Comparison of ENCODE assay signal across 8 cellular contexts in the genomic region with DNA sequence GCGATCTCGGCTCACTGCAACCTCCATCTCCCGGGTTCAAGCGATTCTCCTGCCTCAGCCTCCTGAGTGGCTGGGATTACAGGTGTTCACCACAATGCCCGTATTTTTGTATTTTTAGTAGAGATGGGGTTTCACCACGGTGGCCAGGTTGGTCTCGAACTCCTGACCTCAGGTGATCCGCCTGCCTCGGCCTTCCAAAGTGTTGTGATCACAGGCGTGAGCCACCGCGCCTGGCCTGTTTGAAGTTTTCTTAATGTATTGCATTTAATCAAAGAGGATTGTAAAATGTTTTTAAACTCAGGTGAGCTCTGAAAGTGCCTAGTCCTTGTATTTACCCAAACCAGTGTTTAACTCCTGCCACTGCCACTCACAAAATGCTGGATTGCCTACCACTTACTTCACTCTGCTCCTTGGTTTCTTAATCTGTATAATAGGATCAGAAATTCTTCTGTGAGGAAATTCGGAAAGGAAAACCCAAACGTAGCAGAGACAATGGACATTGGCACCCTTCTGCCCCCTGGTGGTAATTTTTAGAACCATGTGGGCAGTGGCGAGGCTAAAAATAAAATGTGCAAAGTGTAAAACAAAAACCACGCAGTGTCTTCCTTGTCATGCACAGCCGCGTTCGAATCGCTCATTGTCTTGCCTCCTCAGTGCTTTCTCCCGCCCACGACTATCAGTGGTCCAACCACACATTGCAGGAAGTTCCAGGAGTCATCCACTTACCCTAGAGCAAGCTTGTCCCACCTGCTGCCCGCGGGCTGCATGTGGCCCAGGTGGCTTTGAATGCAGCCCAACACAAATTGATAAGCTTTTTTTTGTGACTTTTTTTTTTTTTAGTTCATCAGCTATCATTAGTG.
DNase-seq lines count a peak whose midpoint lies in the region; ATAC-seq and TF ChIP-seq lines count a peak whose summit lies in the region.

No MANE protein-coding gene starts in this region.

- H3K4me3 ChIP-seq in AG10803 (ENCODE audit: low read length) (no peak overlapping the region), coronary artery (no peak overlapping the region)

- TF ChIP-seq CTCF in AG10803 (conservative IDR thresholded peaks at IDR 0.05; ENCODE audit: low read length) = peak; percentile 87
- peak; percentile 77 for TF ChIP-seq CTCF in coronary artery (IDR thresholded peaks at IDR 0.05)

- no peak overlapping the region for H3K27ac ChIP-seq in coronary artery

- DNase-seq in AG10803 (ENCODE audit: low read depth) (peak; percentile 40), NCI-H226 (peak; percentile 13), coronary artery (ENCODE audit: low spot score) (peak; percentile 74), medulla oblongata (ENCODE audit: extremely low spot score) (peak; percentile 84)
- DNase-seq in activated CD4-positive, alpha-beta T cell treated with anti-CD3 and anti-CD28 coated beads for 1 hour = peak; percentile 37
- peak; percentile 45 for DNase-seq in stimulated activated CD8-positive, alpha-beta memory T cell treated with anti-CD3 and anti-CD28 coated beads, Interleukin-15, amount 100 ng/mL, for 1 hour (ENCODE audit: low read depth)

- peak; percentile 88 for ATAC-seq in GM18867 (IDR thresholded peaks at IDR 0.05; ENCODE audit: unreplicated experiment)
- ATAC-seq in HG03135 (IDR thresholded peaks at IDR 0.05; ENCODE audit: unreplicated experiment) = peak; percentile 66

Comparison
In these comparisons a context has a peak if more than half of its experiments do, and no peak if none do; other contexts are left out.
1. DNase-seq: peak in every context shown above with its lines; median percentile 84 in medulla oblongata; 74 in coronary artery; 45 in stimulated activated CD8-positive, alpha-beta memory T cell treated with anti-CD3 and anti-CD28 coated beads, Interleukin-15, amount 100 ng/mL, for 1 hour; 40 in AG10803; 37 in activated CD4-positive, alpha-beta T cell treated with anti-CD3 and anti-CD28 coated beads for 1 hour; 13 in NCI-H226.